Comparison of ENCODE assay signal across 1 cellular context in genomic region chr15:79978694-79979519, GRCh38.
TF ChIP-seq lines count a peak whose summit lies in the region.

No MANE protein-coding gene starts in this region.

TF ChIP-seq in HepG2, 621 proteins besides CTCF, POLR2A, EP300 and RAD21 (continued from another document):
- TF ChIP-seq ZXDC (CRISPR knock-in tag; IDR thresholded peaks at IDR 0.05) = no peak
- TF ChIP-seq NFIC (IDR thresholded peaks at IDR 0.05; ENCODE audit: low read length) = peak; percentile 22; the same call in 1 of the 2 replicates
- TF ChIP-seq TCF7L2 (IDR thresholded peaks at IDR 0.05; ENCODE audit: low read depth, low read length) = no peak
- TF ChIP-seq ZNF20 (CRISPR knock-in tag; IDR thresholded peaks at IDR 0.05) = no peak
- TF ChIP-seq SMAD3 (CRISPR knock-in tag; IDR thresholded peaks at IDR 0.05) = no peak
- TF ChIP-seq THAP11 (CRISPR knock-in tag; IDR thresholded peaks at IDR 0.05) = peak; percentile 55
- TF ChIP-seq RARA (CRISPR knock-in tag; IDR thresholded peaks at IDR 0.05) = peak; percentile 82
- no peak for TF ChIP-seq ZBTB44 (CRISPR knock-in tag; IDR thresholded peaks at IDR 0.05)
- TF ChIP-seq STAT6 (CRISPR knock-in tag; IDR thresholded peaks at IDR 0.05; ENCODE audit: borderline replicate concordance) = no peak
- TF ChIP-seq POLR2AphosphoS2 (IDR thresholded peaks at IDR 0.05; ENCODE audit: low read depth, low read length) = no peak
- TF ChIP-seq ZNF558 (CRISPR knock-in tag; IDR thresholded peaks at IDR 0.05; ENCODE audit: borderline replicate concordance) = peak; percentile 63; the same call in 1 of the 2 replicates
- TF ChIP-seq ZNF709 (CRISPR knock-in tag; IDR thresholded peaks at IDR 0.05) = no peak
- TF ChIP-seq ZSCAN21 (CRISPR knock-in tag; IDR thresholded peaks at IDR 0.05; ENCODE audit: borderline replicate concordance) = peak; percentile 91
- peak; percentile 76 for TF ChIP-seq ARID3A (IDR thresholded peaks at IDR 0.05; ENCODE audit: low read depth, low read length)
- peak; percentile 34; the same call in 1 of the 2 replicates for TF ChIP-seq SRY (CRISPR knock-in tag; IDR thresholded peaks at IDR 0.05)
- peak; percentile 25; the same call in 1 of the 2 replicates for TF ChIP-seq MIER2 (CRISPR knock-in tag; IDR thresholded peaks at IDR 0.05)
- TF ChIP-seq SIX1 (CRISPR knock-in tag; IDR thresholded peaks at IDR 0.05; ENCODE audit: borderline replicate concordance) = no peak
- TF ChIP-seq PHB2 (IDR thresholded peaks at IDR 0.05; ENCODE audit: partially characterized antibody) = no peak
- TF ChIP-seq MZF1 (CRISPR knock-in tag; IDR thresholded peaks at IDR 0.05; ENCODE audit: borderline replicate concordance) = no peak
- TF ChIP-seq CREB3 (CRISPR knock-in tag; IDR thresholded peaks at IDR 0.05) = no peak
- no peak for TF ChIP-seq HNRNPH1 (optimal IDR thresholded peaks at IDR 0.05; ENCODE audit: low read depth, low read length)
- no peak for TF ChIP-seq TAF1 (CRISPR knock-in tag; IDR thresholded peaks at IDR 0.05)
- TF ChIP-seq KAT7 (CRISPR knock-in tag; IDR thresholded peaks at IDR 0.05; ENCODE audit: borderline replicate concordance) = no peak
- TF ChIP-seq ZNF337 (CRISPR knock-in tag; IDR thresholded peaks at IDR 0.05; ENCODE audit: borderline replicate concordance, low read depth) = no peak
- TF ChIP-seq ZNF383 (CRISPR knock-in tag; IDR thresholded peaks at IDR 0.05; ENCODE audit: borderline replicate concordance) = no peak
- TF ChIP-seq NR2F2 (IDR thresholded peaks at IDR 0.05; ENCODE audit: borderline replicate concordance, low read depth) = peak; percentile 73; the same call in 1 of the 2 replicates
- TF ChIP-seq ZNF251 (CRISPR knock-in tag; IDR thresholded peaks at IDR 0.05) = no peak
- no peak for TF ChIP-seq ZSCAN25 (CRISPR knock-in tag; IDR thresholded peaks at IDR 0.05)
- 0 out of 2 replicates have a peak, but pooled peaks have one; percentile 82 for TF ChIP-seq ELF3 (CRISPR knock-in tag; IDR thresholded peaks at IDR 0.05)
- TF ChIP-seq JARID2 (CRISPR knock-in tag; IDR thresholded peaks at IDR 0.05; ENCODE audit: insufficient replicate concordance) = no peak
- no peak for TF ChIP-seq MTA3 (CRISPR knock-in tag; IDR thresholded peaks at IDR 0.05)
- no peak for TF ChIP-seq ZSCAN22 (CRISPR knock-in tag; IDR thresholded peaks at IDR 0.05)
- TF ChIP-seq MAX (IDR thresholded peaks at IDR 0.05) = peak; percentile 30; the same call in 1 of the 2 replicates
- no peak; the same call in 1 of the 2 replicates for TF ChIP-seq ZNF703 (CRISPR knock-in tag; IDR thresholded peaks at IDR 0.05; ENCODE audit: borderline replicate concordance)
- no peak for TF ChIP-seq ZNF589 (CRISPR knock-in tag; conservative IDR thresholded peaks at IDR 0.05)
- TF ChIP-seq ZMYM4 (CRISPR knock-in tag; IDR thresholded peaks at IDR 0.05) = peak; percentile 89
- TF ChIP-seq YEATS4 (CRISPR knock-in tag; IDR thresholded peaks at IDR 0.05; ENCODE audit: borderline replicate concordance) = no peak
- TF ChIP-seq ZNF24 (IDR thresholded peaks at IDR 0.05) = 0 out of 2 replicates have a peak, but pooled peaks have one; percentile 21
- no peak for TF ChIP-seq GLI4 (CRISPR knock-in tag; IDR thresholded peaks at IDR 0.05; ENCODE audit: borderline replicate concordance)
- TF ChIP-seq KLF13 (CRISPR knock-in tag; IDR thresholded peaks at IDR 0.05) = no peak
- TF ChIP-seq ARNT2 (CRISPR knock-in tag; IDR thresholded peaks at IDR 0.05; ENCODE audit: low read depth) = no peak
- no peak for TF ChIP-seq ZNF737 (CRISPR knock-in tag; IDR thresholded peaks at IDR 0.05; ENCODE audit: borderline replicate concordance)
- peak; percentile 84 for TF ChIP-seq FOXJ3 (CRISPR knock-in tag; IDR thresholded peaks at IDR 0.05; ENCODE audit: borderline replicate concordance)
- TF ChIP-seq SMARCC2 (IDR thresholded peaks at IDR 0.05) = no peak
- no peak for TF ChIP-seq BATF2 (CRISPR knock-in tag; IDR thresholded peaks at IDR 0.05)
- 0 out of 2 replicates have a peak, but pooled peaks have one; percentile 20 for TF ChIP-seq ZNF670 (CRISPR knock-in tag; IDR thresholded peaks at IDR 0.05; ENCODE audit: borderline replicate concordance)
- peak; percentile 42; the same call in 1 of the 2 replicates for TF ChIP-seq ZNF350 (CRISPR knock-in tag; IDR thresholded peaks at IDR 0.05; ENCODE audit: borderline replicate concordance, low read depth)
- no peak for TF ChIP-seq CREBL2 (CRISPR knock-in tag; IDR thresholded peaks at IDR 0.05; ENCODE audit: borderline replicate concordance)
- TF ChIP-seq DDIT3 (CRISPR knock-in tag; IDR thresholded peaks at IDR 0.05) = no peak
- TF ChIP-seq REXO4 (CRISPR knock-in tag; IDR thresholded peaks at IDR 0.05; ENCODE audit: borderline replicate concordance) = no peak
- TF ChIP-seq ZNF12 (CRISPR knock-in tag; IDR thresholded peaks at IDR 0.05) = 0 out of 2 replicates have a peak, but pooled peaks have one; percentile 14
- peak; percentile 32; the same call in 1 of the 2 replicates for TF ChIP-seq CBX5 (CRISPR knock-in tag; IDR thresholded peaks at IDR 0.05; ENCODE audit: borderline replicate concordance)
- TF ChIP-seq SYNCRIP (IDR thresholded peaks at IDR 0.05; ENCODE audit: insufficient read depth, low read depth, low read length) = no peak
- no peak; the same call in 1 of the 2 replicates for TF ChIP-seq FOXK1 (CRISPR knock-in tag; IDR thresholded peaks at IDR 0.05; ENCODE audit: borderline replicate concordance, low read depth)
- no peak for TF ChIP-seq ZNF652 (CRISPR knock-in tag; IDR thresholded peaks at IDR 0.05; ENCODE audit: borderline replicate concordance, low read depth)
